In the genomic region with DNA sequence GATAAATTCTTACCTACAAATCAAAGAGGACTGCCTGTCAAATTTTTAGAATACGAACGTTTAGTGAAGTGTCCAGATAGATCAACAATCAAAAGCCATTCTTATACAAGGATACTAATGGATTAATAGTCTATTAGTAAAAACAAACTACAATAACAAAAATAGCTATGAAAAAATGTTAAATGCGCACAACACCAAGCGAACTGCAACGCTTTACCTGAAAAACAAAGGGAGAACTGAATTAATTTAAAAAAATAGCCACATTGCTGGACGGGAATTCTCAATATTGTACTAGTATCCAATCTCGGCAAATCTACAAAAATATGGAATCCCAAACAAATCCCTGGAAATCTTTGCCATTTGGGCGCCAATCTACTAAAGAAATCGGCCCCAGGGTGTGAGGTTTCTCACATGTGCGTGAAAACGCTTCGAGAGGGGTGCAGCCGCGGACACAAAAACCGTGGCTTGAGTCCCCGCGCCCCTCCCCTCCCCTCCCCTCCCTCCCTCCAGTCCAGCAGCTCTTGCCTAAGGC, we compare ENCODE assay signal across 8 cellular contexts. TPM values are rescaled to one million over a fixed set of nuclear protein-coding genes. Genes with fewer than 3 reads are reported as not detected.
DNase-seq lines count a peak whose midpoint lies in the region; ATAC-seq and TF ChIP-seq lines count a peak whose summit lies in the region.

No MANE protein-coding gene starts in this region.

- TF ChIP-seq CTCF in foreskin fibroblast (IDR thresholded peaks at IDR 0.05; ENCODE audit: low read depth, low read length) (no peak), GM10248 (IDR thresholded peaks at IDR 0.05; ENCODE audit: control extremely low read depth, extremely low read depth, low read depth, missing control alignments) (no peak), foreskin keratinocyte (conservative IDR thresholded peaks at IDR 0.05) (no peak)

- H3K4me3 Mint-ChIP-seq in T-helper 17 cell, result peak overlapping the region; percentile 90

- CTCF ChIA-PET in GM10248 (lab: Yijun Ruan, JAX), result interaction anchor here (0.9 kb wide), 1 partner anchor 131 kb away, joined by 4 read pairs; no protein-coding TSS in a partner anchor

- H3K9me3 ChIP-seq in HAP-1 (no peaks in the 10 kb centered on the region), T-helper 17 cell (ENCODE audit: control insufficient read depth, low read length, poor library complexity, severe bottlenecking) (no peaks in the 10 kb centered on the region)

- H3K36me3 Mint-ChIP-seq in T-helper 17 cell (ENCODE audit: low read depth), result peaks cover 5% of the 10 kb centered on the region

- H3K27me3 ChIP-seq in HAP-1 (ENCODE audit: low read depth), result no peaks in the 10 kb centered on the region
- no peaks in the 10 kb centered on the region for H3K27me3 ChIP-seq in foreskin keratinocyte

- peak overlapping the region; percentile 97 for H3K27ac Mint-ChIP-seq in T-helper 17 cell

- DNase-seq in HAP-1 (ENCODE audit: low spot score in 2 of 2) (no peak), T-helper 17 cell (no peak), foreskin fibroblast (no peak), skeletal muscle cell (ENCODE audit: low read depth) (no peak), GM10248 (ENCODE audit: extremely low spot score) (no peak), foreskin keratinocyte (no peak)

- H3K36me3 ChIP-seq in HAP-1 (replicated peaks), result 0 out of 2 replicates have a peak, but pooled peaks cover 2% of the 10 kb centered on the region

- H3K4me1 ChIP-seq in HAP-1 (peaks cover 11% of the 10 kb centered on the region), foreskin keratinocyte (peaks cover 6% of the 10 kb centered on the region)

- peak overlapping the region; percentile 60 for H3K4me3 ChIP-seq in HAP-1
- H3K4me3 ChIP-seq in foreskin fibroblast (ENCODE audit: low read depth in 1 of 2, low read length in 2 of 2), result peak overlapping the region; percentile 88 to 92
- peak overlapping the region; percentile 71 for H3K4me3 ChIP-seq in skeletal muscle cell (ENCODE audit: low read depth, low read length)

- H3K4me1 Mint-ChIP-seq in T-helper 17 cell, result peaks cover 39% of the 10 kb centered on the region

- POLR2A ChIA-PET in GM10248 (lab: Yijun Ruan, JAX), result no interaction called here

- peaks cover 6% of the 10 kb centered on the region for H3K27me3 Mint-ChIP-seq in T-helper 17 cell

- H3K27ac ChIP-seq in foreskin keratinocyte, result no peak overlapping the region

- in situ Hi-C loops in HAP-1 (cut with MboI; ENCODE audit: low sequenced_read_pairs), result no loop called here

- no peak for ATAC-seq in T-helper 17 cell
- no peak for ATAC-seq in GM21381 (IDR thresholded peaks at IDR 0.05; ENCODE audit: unreplicated experiment)
- no peak for ATAC-seq in GM18520 (IDR thresholded peaks at IDR 0.05; ENCODE audit: unreplicated experiment)
- no peak for ATAC-seq in foreskin keratinocyte

RNA-seq across cellular contexts. Expression of a gene that starts 55.6 kb away (rescaled TPM):
- 10 to 100 TPM; 52.3 to 59.9 TPM for total RNA-seq in T-helper 17 cell
- total RNA-seq in foreskin keratinocyte, result 3.4 TPM in 2 replicates
- polyA plus RNA-seq in foreskin keratinocyte, result 1.3 and 1.4 TPM in 2 replicates

Comparison
In these comparisons a context has a peak if more than half of its experiments do, and no peak if none do; other contexts are left out.
1. RNA of a gene that starts 55.6 kb away (total RNA-seq): 52.3 to 59.9 TPM in T-helper 17 cell; 3.4 TPM in foreskin keratinocyte; every median in the first group is over 10 times any median in the second.
2. Peak in every context shown above with its lines, with median percentiles within 50 percentile points of each other: H3K4me3 ChIP-seq.